ENCODE assay signal across 8 cellular contexts in the genomic region with DNA sequence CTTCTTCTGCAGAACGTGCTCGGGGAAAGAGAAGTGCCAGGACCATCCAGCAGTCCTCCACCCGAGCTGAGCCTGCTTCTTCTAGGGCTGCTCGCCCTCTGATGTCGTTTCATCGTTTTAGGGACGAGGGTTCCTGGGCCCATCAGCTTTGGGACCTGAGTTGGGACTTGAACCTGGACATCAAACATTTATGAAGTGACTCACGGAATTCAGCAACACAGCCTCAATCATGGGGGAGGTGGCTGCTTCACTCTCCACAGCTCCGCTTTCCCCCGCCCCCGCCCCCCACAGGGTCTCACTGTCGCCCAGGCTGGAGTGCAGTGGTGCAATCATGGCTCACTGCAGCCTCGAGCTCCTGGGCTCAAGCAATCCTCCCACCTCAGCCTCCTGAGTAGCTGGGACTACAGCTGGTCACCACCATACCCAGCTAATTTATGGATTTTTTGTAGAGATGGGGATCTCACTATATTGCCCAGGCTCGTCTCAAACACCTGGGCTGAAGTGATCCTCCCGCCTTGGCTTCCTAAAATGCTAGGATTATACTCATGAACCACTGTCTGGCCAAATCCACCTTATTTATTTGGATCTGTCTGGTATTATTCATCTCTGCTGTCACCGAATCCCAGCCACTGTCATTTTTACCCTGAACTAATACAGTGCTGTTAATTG. TPM values are rescaled to one million over a fixed set of nuclear protein-coding genes. Genes with fewer than 3 reads are reported as not detected.
DNase-seq lines count a peak whose midpoint lies in the region; ATAC-seq and TF ChIP-seq lines count a peak whose summit lies in the region.

No MANE protein-coding gene starts in this region.

- H3K27me3 Mint-ChIP-seq in CD4-positive, alpha-beta memory T cell: no peaks in the 10 kb centered on the region
- H3K27me3 Mint-ChIP-seq in activated T-helper 17 cell treated with anti-CD3 and anti-CD28 coated beads, Interleukin-2, amount 50 U/mL, for 72 hours: no peaks in the 10 kb centered on the region

- peak overlapping the region; percentile 94 to 100 (median 99) for H3K4me3 Mint-ChIP-seq in CD4-positive, alpha-beta memory T cell
- peak overlapping the region; percentile 97 for H3K4me3 Mint-ChIP-seq in activated T-helper 17 cell treated with anti-CD3 and anti-CD28 coated beads, Interleukin-2, amount 50 U/mL, for 72 hours

- no peaks in the 10 kb centered on the region for H3K36me3 ChIP-seq in CD4-positive, alpha-beta memory T cell (ENCODE audit: insufficient read depth, low read length)
- no peaks in the 10 kb centered on the region for H3K36me3 ChIP-seq in hepatocyte (replicated peaks; ENCODE audit: insufficient read depth, low read depth)

- H3K9me3 Mint-ChIP-seq in CD4-positive, alpha-beta memory T cell: peaks cover 0 to 2% (median 0%) of the 10 kb centered on the region in 8 donors
- no peaks in the 10 kb centered on the region for H3K9me3 Mint-ChIP-seq in activated T-helper 17 cell treated with anti-CD3 and anti-CD28 coated beads, Interleukin-2, amount 50 U/mL, for 72 hours

- POLR2A ChIA-PET in CD4-positive, alpha-beta memory T cell (lab: Charles Lee; ENCODE audit: partially characterized antibody): interaction anchor here (1.1 to 5.5 kb wide), 11 partner anchors 9 to 64 kb away, joined by 3 to 50 read pairs (median 7); a partner anchor contains a TSS

- WGBS in hepatocyte (ENCODE audit: low lambda C conversion rate, missing lambda C conversion rate): 50% methylated on average over 16 of the region's 16 CpGs

- intact Hi-C loops in CD4-positive, alpha-beta memory T cell (cut with micrococcal nuclease): loop anchor here (1.0 kb wide), 5 partner anchors 15 to 64 kb away; a partner anchor contains a TSS

- H3K4me2 ChIP-seq in hepatocyte: peak overlapping the region; percentile 91

- H3K9me3 ChIP-seq in CD4-positive, alpha-beta memory T cell (ENCODE audit: control insufficient read depth in 1 of 2, low read length in 2 of 2): no peaks in the 10 kb centered on the region
- no peaks in the 10 kb centered on the region for H3K9me3 ChIP-seq in hepatocyte (ENCODE audit: low read depth)

- H4K20me1 ChIP-seq in hepatocyte (ENCODE audit: insufficient read depth, poor library complexity, severe bottlenecking): peaks cover 22% of the 10 kb centered on the region

- CTCF ChIA-PET in CD4-positive, alpha-beta memory T cell (lab: Charles Lee; ENCODE audit: partially characterized antibody): interaction anchor here (1.3 to 5.5 kb wide), 3 partner anchors 10 to 31 kb away, joined by 4 to 62 read pairs (median 7); a partner anchor contains a TSS

- H3K27ac ChIP-seq in CD4-positive, alpha-beta memory T cell (ENCODE audit: low read depth, low read length): peak overlapping the region; percentile 93
- H3K27ac ChIP-seq in HL-60 (replicated peaks): peak overlapping the region; percentile 95
- H3K27ac ChIP-seq in hepatocyte: peak overlapping the region; percentile 58

- H3K4me3 ChIP-seq in CD4-positive, alpha-beta memory T cell (ENCODE audit: low read length in 2 of 2): peak overlapping the region; percentile 52 to 76
- peak overlapping the region; percentile 84 for H3K4me3 ChIP-seq in HL-60 (replicated peaks; ENCODE audit: insufficient read depth, low read length)
- peak overlapping the region; percentile 48 for H3K4me3 ChIP-seq in hepatocyte

- ATAC-seq in activated T-helper 17 cell treated with anti-CD3 and anti-CD28 coated beads, Interleukin-2, amount 50 U/mL, for 72 hours (replicated peaks): no peak
- no peak for ATAC-seq in GM21723 (IDR thresholded peaks at IDR 0.05; ENCODE audit: unreplicated experiment)

- DNase-seq in CD4-positive, alpha-beta memory T cell: peak in 1 of 5 donors; percentile 46
- DNase-seq in HL-60 (ENCODE audit: low read depth in 1 of 2, low spot score in 1 of 2) (peak; percentile 28 to 48), hepatocyte (ENCODE audit: low spot score) (peak; percentile 37), smooth muscle cell of the brain vasculature (ENCODE audit: low read depth, low spot score) (peak; percentile 6), foreskin melanocyte (no peak), cerebellum (ENCODE audit: low spot score) (no peak)

- H3K9me2 ChIP-seq in hepatocyte (replicated peaks; ENCODE audit: insufficient read depth): no peaks in the 10 kb centered on the region

- TF ChIP-seq CTCF in HL-60 (IDR thresholded peaks at IDR 0.05; ENCODE audit: insufficient read depth, low read length) (no peak), hepatocyte (IDR thresholded peaks at IDR 0.05; ENCODE audit: poor library complexity) (no peak)

- H3K27ac Mint-ChIP-seq in CD4-positive, alpha-beta memory T cell: peak overlapping the region; percentile 93 to 99 (median 97)
- H3K27ac Mint-ChIP-seq in activated T-helper 17 cell treated with anti-CD3 and anti-CD28 coated beads, Interleukin-2, amount 50 U/mL, for 72 hours: peak overlapping the region; percentile 93

- peaks cover 6 to 25% of the 10 kb centered on the region in 2 donors for H3K36me3 Mint-ChIP-seq in CD4-positive, alpha-beta memory T cell
- peaks cover 25% of the 10 kb centered on the region for H3K36me3 Mint-ChIP-seq in activated T-helper 17 cell treated with anti-CD3 and anti-CD28 coated beads, Interleukin-2, amount 50 U/mL, for 72 hours (ENCODE audit: low read depth)

- peaks cover 28 to 50% (median 37%) of the 10 kb centered on the region in 4 donors for H3K4me1 Mint-ChIP-seq in CD4-positive, alpha-beta memory T cell
- H3K4me1 Mint-ChIP-seq in activated T-helper 17 cell treated with anti-CD3 and anti-CD28 coated beads, Interleukin-2, amount 50 U/mL, for 72 hours: peaks cover 30% of the 10 kb centered on the region

- peaks cover 36% of the 10 kb centered on the region for H3K79me2 ChIP-seq in hepatocyte

- H3K4me1 ChIP-seq in CD4-positive, alpha-beta memory T cell (ENCODE audit: insufficient read depth, low read length): peaks cover 46% of the 10 kb centered on the region
- H3K4me1 ChIP-seq in hepatocyte (ENCODE audit: insufficient read depth): peaks cover 36% of the 10 kb centered on the region

- H3K27me3 ChIP-seq in CD4-positive, alpha-beta memory T cell (ENCODE audit: insufficient read depth, low read length): no peaks in the 10 kb centered on the region
- H3K27me3 ChIP-seq in HL-60 (ENCODE audit: insufficient read depth, poor library complexity, severe bottlenecking) (no peaks in the 10 kb centered on the region), hepatocyte (no peaks in the 10 kb centered on the region)

- H2AFZ ChIP-seq in hepatocyte: peak overlapping the region; percentile 95

RNA-seq across cellular contexts. Expression of a gene that starts 0.7 kb away (rescaled TPM):
- total RNA-seq in CD4-positive, alpha-beta memory T cell: 100 to 1,000 TPM; 132 to 138 TPM
- polyA plus RNA-seq in CD4-positive, alpha-beta memory T cell: 100 to 1,000 TPM; 152 to 179 TPM
- 100 to 1,000 TPM in 1 of 2 donors, 10 to 100 TPM in 1; 87.1 to 111 TPM for total RNA-seq in activated T-helper 17 cell treated with anti-CD3 and anti-CD28 coated beads, Interleukin-2, amount 50 U/mL, for 72 hours
- total RNA-seq in hepatocyte (64.0 and 84.3 TPM in 2 replicates), cerebellum (12.6 TPM)
- 123 and 130 TPM in 2 replicates for polyA plus RNA-seq in hepatocyte

RNA-seq across cellular contexts. Expression of a gene that starts 16.0 kb away (rescaled TPM):
- total RNA-seq in CD4-positive, alpha-beta memory T cell: 10 to 100 TPM; 70.4 to 73.1 TPM
- 10 to 100 TPM; 63.0 to 66.2 TPM for polyA plus RNA-seq in CD4-positive, alpha-beta memory T cell
- total RNA-seq in activated T-helper 17 cell treated with anti-CD3 and anti-CD28 coated beads, Interleukin-2, amount 50 U/mL, for 72 hours: 10 to 100 TPM; 51.8 to 98.5 TPM
- total RNA-seq in hepatocyte (41.1 and 43.8 TPM in 2 replicates), cerebellum (36.1 TPM)
- 32.6 and 32.8 TPM in 2 replicates for polyA plus RNA-seq in hepatocyte

RNA-seq across cellular contexts. Expression of a gene that starts 30.9 kb away (rescaled TPM):
- 10 to 100 TPM; 84.9 to 88.3 TPM for total RNA-seq in CD4-positive, alpha-beta memory T cell
- polyA plus RNA-seq in CD4-positive, alpha-beta memory T cell: 10 to 100 TPM; 33.6 to 38.5 TPM
- 10 to 100 TPM; 44.1 to 46.7 TPM for total RNA-seq in activated T-helper 17 cell treated with anti-CD3 and anti-CD28 coated beads, Interleukin-2, amount 50 U/mL, for 72 hours
- total RNA-seq in hepatocyte (37.6 and 40.4 TPM in 2 replicates), cerebellum (38.7 TPM)
- polyA plus RNA-seq in hepatocyte: 45.7 and 46.3 TPM in 2 replicates

RNA-seq across cellular contexts. Expression of a gene that starts 32.8 kb away (rescaled TPM):
- 100 to 1,000 TPM; 101 to 117 TPM for total RNA-seq in CD4-positive, alpha-beta memory T cell
- polyA plus RNA-seq in CD4-positive, alpha-beta memory T cell: 10 to 100 TPM; 17.4 to 26.1 TPM
- 10 to 100 TPM; 65.6 to 98.3 TPM for total RNA-seq in activated T-helper 17 cell treated with anti-CD3 and anti-CD28 coated beads, Interleukin-2, amount 50 U/mL, for 72 hours
- 36.9 and 45.9 TPM in 2 replicates for total RNA-seq in hepatocyte
- 34.5 and 35.9 TPM in 2 replicates for polyA plus RNA-seq in hepatocyte
- 53.6 TPM for total RNA-seq in cerebellum

RNA-seq across cellular contexts. Expression of a gene that starts 47.5 kb away (rescaled TPM):
- total RNA-seq in CD4-positive, alpha-beta memory T cell: not detected
- polyA plus RNA-seq in CD4-positive, alpha-beta memory T cell: not detected
- under 1 TPM; 0.15 to 0.19 TPM for total RNA-seq in activated T-helper 17 cell treated with anti-CD3 and anti-CD28 coated beads, Interleukin-2, amount 50 U/mL, for 72 hours
- total RNA-seq in hepatocyte (not detected in 2 replicates), cerebellum (1.00 TPM)
- polyA plus RNA-seq in hepatocyte: 0.10 TPM in 1 of 2 replicates, not detected in the other

Comparison
In these comparisons a context has a peak if more than half of its experiments do, and no peak if none do; other contexts are left out.
1. DNase-seq: peak in HL-60 (2 of 2), hepatocyte (single experiment) and smooth muscle cell of the brain vasculature (single experiment); none in foreskin melanocyte (single experiment) and cerebellum (single experiment).
2. Peak in every context shown above with its lines, with median percentiles within 50 percentile points of each other: H3K27ac ChIP-seq and H3K4me3 ChIP-seq.